Comparison of ENCODE assay signal across 1 cellular context in the genomic region with DNA sequence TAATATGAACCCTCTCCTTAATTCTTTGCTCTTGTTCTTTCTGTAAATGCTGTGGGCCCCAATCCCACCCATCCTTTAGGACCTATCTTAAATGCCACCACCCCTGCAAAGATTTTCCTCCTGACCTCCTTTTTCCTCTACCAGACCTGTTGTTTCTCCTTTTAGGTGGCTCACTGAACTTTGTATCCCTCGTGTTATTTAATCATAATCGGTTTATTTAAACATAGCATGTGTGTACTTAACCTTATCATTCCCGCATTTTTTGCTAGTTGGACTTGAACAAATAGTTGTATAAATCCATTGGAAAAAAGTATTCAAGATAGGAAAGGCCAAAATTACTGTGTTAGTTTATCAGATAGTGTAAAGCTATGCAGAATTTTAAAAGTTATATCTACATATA.
TF ChIP-seq lines count a peak whose summit lies in the region.

No MANE protein-coding gene starts in this region.

TF ChIP-seq in GM23338, 12 proteins besides CTCF, POLR2A, EP300 and RAD21 (continued from another document):
- TF ChIP-seq, protein P1, sequence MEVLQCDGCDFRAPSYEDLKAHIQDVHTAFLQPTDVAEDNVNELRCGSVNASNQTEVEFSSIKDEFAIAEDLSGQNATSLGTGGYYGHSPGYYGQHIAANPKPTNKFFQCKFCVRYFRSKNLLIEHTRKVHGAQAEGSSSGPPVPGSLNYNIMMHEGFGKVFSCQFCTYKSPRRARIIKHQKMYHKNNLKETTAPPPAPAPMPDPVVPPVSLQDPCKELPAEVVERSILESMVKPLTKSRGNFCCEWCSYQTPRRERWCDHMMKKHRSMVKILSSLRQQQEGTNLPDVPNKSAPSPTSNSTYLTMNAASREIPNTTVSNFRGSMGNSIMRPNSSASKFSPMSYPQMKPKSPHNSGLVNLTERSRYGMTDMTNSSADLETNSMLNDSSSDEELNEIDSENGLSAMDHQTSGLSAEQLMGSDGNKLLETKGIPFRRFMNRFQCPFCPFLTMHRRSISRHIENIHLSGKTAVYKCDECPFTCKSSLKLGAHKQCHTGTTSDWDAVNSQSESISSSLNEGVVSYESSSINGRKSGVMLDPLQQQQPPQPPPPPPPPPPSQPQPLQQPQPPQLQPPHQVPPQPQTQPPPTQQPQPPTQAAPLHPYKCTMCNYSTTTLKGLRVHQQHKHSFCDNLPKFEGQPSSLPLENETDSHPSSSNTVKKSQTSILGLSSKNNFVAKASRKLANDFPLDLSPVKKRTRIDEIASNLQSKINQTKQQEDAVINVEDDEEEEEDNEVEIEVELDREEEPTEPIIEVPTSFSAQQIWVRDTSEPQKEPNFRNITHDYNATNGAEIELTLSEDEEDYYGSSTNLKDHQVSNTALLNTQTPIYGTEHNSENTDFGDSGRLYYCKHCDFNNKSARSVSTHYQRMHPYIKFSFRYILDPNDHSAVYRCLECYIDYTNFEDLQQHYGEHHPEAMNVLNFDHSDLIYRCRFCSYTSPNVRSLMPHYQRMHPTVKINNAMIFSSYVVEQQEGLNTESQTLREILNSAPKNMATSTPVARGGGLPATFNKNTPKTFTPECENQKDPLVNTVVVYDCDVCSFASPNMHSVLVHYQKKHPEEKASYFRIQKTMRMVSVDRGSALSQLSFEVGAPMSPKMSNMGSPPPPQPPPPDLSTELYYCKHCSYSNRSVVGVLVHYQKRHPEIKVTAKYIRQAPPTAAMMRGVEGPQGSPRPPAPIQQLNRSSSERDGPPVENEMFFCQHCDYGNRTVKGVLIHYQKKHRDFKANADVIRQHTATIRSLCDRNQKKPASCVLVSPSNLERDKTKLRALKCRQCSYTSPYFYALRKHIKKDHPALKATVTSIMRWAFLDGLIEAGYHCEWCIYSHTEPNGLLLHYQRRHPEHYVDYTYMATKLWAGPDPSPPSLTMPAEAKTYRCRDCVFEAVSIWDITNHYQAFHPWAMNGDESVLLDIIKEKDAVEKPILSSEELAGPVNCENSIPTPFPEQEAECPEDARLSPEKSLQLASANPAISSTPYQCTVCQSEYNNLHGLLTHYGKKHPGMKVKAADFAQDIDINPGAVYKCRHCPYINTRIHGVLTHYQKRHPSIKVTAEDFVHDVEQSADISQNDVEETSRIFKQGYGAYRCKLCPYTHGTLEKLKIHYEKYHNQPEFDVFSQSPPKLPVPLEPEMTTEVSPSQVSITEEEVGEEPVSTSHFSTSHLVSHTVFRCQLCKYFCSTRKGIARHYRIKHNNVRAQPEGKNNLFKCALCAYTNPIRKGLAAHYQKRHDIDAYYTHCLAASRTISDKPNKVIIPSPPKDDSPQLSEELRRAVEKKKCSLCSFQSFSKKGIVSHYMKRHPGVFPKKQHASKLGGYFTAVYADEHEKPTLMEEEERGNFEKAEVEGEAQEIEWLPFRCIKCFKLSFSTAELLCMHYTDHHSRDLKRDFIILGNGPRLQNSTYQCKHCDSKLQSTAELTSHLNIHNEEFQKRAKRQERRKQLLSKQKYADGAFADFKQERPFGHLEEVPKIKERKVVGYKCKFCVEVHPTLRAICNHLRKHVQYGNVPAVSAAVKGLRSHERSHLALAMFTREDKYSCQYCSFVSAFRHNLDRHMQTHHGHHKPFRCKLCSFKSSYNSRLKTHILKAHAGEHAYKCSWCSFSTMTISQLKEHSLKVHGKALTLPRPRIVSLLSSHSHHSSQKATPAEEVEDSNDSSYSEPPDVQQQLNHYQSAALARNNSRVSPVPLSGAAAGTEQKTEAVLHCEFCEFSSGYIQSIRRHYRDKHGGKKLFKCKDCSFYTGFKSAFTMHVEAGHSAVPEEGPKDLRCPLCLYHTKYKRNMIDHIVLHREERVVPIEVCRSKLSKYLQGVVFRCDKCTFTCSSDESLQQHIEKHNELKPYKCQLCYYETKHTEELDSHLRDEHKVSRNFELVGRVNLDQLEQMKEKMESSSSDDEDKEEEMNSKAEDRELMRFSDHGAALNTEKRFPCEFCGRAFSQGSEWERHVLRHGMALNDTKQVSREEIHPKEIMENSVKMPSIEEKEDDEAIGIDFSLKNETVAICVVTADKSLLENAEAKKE (CRISPR knock-in tag; IDR thresholded peaks at IDR 0.05): no peak
- TF ChIP-seq EZH2 (IDR thresholded peaks at IDR 0.05; ENCODE audit: low read depth, unreplicated experiment) (no peak), POLR2AphosphoS5 (IDR thresholded peaks at IDR 0.05; ENCODE audit: low read depth) (no peak), JUNB (IDR thresholded peaks at IDR 0.05; ENCODE audit: unreplicated experiment) (no peak), CREB1 (CRISPR knock-in tag; IDR thresholded peaks at IDR 0.05; ENCODE audit: low read depth) (no peak), ZNF114 (CRISPR knock-in tag; IDR thresholded peaks at IDR 0.05) (no peak)
- TF ChIP-seq, protein P2, sequence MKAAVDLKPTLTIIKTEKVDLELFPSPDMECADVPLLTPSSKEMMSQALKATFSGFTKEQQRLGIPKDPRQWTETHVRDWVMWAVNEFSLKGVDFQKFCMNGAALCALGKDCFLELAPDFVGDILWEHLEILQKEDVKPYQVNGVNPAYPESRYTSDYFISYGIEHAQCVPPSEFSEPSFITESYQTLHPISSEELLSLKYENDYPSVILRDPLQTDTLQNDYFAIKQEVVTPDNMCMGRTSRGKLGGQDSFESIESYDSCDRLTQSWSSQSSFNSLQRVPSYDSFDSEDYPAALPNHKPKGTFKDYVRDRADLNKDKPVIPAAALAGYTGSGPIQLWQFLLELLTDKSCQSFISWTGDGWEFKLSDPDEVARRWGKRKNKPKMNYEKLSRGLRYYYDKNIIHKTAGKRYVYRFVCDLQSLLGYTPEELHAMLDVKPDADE (IDR thresholded peaks at IDR 0.05): no peak
